ENCODE assay signal across 1 cellular context in the genomic region with DNA sequence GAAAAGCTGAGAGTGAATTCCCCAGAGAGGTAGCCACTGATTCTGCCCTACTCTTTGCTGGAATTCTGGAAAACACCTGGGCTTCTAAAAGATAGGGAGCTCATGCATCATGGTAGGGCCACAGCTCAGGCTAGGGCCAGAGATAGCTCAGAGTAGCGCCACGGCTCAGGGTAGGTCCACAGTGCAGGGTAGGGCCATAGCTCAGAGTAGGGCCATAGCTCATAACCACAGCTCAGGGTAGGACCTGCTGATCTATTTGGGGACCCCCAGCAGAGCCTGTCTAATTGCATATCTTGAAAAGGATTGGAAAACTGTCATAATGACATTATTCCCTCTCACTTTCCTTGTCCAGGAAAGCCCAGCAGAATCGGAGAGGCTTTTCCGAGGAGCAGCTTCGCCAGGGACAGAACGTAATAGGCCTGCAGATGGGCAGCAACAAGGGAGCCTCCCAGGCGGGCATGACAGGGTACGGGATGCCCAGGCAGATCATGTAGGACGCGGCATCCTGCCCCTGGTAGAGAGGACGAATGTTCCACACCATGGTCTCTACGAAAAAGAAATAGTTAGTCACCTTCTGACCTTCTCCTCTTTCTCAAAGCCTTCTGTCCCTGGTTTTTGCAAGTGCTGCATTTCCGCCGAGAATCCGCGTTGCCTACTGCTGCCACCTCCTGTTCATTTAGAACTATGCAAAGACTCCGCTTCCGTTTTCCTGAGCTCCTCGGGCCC.
TF ChIP-seq lines count a peak whose summit lies in the region.

No MANE protein-coding gene starts in this region.

TF ChIP-seq in SK-N-SH, 30 proteins besides CTCF, POLR2A, EP300 and RAD21 (continued from another document):
- TF ChIP-seq, protein P1, sequence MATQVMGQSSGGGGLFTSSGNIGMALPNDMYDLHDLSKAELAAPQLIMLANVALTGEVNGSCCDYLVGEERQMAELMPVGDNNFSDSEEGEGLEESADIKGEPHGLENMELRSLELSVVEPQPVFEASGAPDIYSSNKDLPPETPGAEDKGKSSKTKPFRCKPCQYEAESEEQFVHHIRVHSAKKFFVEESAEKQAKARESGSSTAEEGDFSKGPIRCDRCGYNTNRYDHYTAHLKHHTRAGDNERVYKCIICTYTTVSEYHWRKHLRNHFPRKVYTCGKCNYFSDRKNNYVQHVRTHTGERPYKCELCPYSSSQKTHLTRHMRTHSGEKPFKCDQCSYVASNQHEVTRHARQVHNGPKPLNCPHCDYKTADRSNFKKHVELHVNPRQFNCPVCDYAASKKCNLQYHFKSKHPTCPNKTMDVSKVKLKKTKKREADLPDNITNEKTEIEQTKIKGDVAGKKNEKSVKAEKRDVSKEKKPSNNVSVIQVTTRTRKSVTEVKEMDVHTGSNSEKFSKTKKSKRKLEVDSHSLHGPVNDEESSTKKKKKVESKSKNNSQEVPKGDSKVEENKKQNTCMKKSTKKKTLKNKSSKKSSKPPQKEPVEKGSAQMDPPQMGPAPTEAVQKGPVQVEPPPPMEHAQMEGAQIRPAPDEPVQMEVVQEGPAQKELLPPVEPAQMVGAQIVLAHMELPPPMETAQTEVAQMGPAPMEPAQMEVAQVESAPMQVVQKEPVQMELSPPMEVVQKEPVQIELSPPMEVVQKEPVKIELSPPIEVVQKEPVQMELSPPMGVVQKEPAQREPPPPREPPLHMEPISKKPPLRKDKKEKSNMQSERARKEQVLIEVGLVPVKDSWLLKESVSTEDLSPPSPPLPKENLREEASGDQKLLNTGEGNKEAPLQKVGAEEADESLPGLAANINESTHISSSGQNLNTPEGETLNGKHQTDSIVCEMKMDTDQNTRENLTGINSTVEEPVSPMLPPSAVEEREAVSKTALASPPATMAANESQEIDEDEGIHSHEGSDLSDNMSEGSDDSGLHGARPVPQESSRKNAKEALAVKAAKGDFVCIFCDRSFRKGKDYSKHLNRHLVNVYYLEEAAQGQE (IDR thresholded peaks at IDR 0.05; ENCODE audit: low read depth, low read length), result no peak
- peak; percentile 17; the same call in 1 of the 2 replicates for TF ChIP-seq RCOR1 (IDR thresholded peaks at IDR 0.05; ENCODE audit: low read length)
- TF ChIP-seq, protein P2, sequence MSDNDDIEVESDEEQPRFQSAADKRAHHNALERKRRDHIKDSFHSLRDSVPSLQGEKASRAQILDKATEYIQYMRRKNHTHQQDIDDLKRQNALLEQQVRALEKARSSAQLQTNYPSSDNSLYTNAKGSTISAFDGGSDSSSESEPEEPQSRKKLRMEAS (IDR thresholded peaks at IDR 0.05; ENCODE audit: low read depth), result no peak
- no peak for TF ChIP-seq JUND (IDR thresholded peaks at IDR 0.05)
- no peak for TF ChIP-seq YY1 (IDR thresholded peaks at IDR 0.05; ENCODE audit: low read depth)
- TF ChIP-seq, protein P3, sequence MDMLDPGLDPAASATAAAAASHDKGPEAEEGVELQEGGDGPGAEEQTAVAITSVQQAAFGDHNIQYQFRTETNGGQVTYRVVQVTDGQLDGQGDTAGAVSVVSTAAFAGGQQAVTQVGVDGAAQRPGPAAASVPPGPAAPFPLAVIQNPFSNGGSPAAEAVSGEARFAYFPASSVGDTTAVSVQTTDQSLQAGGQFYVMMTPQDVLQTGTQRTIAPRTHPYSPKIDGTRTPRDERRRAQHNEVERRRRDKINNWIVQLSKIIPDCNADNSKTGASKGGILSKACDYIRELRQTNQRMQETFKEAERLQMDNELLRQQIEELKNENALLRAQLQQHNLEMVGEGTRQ (IDR thresholded peaks at IDR 0.05; ENCODE audit: borderline replicate concordance, low read depth, low read length), result no peak
- TF ChIP-seq, protein P4, sequence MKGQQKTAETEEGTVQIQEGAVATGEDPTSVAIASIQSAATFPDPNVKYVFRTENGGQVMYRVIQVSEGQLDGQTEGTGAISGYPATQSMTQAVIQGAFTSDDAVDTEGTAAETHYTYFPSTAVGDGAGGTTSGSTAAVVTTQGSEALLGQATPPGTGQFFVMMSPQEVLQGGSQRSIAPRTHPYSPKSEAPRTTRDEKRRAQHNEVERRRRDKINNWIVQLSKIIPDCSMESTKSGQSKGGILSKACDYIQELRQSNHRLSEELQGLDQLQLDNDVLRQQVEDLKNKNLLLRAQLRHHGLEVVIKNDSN (IDR thresholded peaks at IDR 0.05; ENCODE audit: borderline replicate concordance, low read depth), result no peak
- TF ChIP-seq MEF2A (IDR thresholded peaks at IDR 0.05; ENCODE audit: borderline replicate concordance, low read depth), result no peak
- no peak for TF ChIP-seq NFIC (IDR thresholded peaks at IDR 0.05; ENCODE audit: borderline replicate concordance)
- no peak for TF ChIP-seq POLR2AphosphoS5 (IDR thresholded peaks at IDR 0.05; ENCODE audit: low read depth, low read length)
- TF ChIP-seq SIN3A (IDR thresholded peaks at IDR 0.05; ENCODE audit: borderline replicate concordance, low read depth, low read length), result no peak
- no peak for TF ChIP-seq CHD2 (IDR thresholded peaks at IDR 0.05; ENCODE audit: low read length, partially characterized antibody)
- no peak for TF ChIP-seq TCF12 (IDR thresholded peaks at IDR 0.05)
- no peak for TF ChIP-seq RXRA (IDR thresholded peaks at IDR 0.05; ENCODE audit: borderline replicate concordance, low read depth)
- TF ChIP-seq, protein P5, sequence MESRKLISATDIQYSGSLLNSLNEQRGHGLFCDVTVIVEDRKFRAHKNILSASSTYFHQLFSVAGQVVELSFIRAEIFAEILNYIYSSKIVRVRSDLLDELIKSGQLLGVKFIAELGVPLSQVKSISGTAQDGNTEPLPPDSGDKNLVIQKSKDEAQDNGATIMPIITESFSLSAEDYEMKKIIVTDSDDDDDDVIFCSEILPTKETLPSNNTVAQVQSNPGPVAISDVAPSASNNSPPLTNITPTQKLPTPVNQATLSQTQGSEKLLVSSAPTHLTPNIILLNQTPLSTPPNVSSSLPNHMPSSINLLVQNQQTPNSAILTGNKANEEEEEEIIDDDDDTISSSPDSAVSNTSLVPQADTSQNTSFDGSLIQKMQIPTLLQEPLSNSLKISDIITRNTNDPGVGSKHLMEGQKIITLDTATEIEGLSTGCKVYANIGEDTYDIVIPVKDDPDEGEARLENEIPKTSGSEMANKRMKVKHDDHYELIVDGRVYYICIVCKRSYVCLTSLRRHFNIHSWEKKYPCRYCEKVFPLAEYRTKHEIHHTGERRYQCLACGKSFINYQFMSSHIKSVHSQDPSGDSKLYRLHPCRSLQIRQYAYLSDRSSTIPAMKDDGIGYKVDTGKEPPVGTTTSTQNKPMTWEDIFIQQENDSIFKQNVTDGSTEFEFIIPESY (IDR thresholded peaks at IDR 0.05; ENCODE audit: borderline replicate concordance, low read depth), result peak; percentile 53; the same call in 1 of the 2 replicates
